8 cellular contexts compared by ENCODE assay signal in genomic region chr14:87992720-87993484, GRCh38. TPM values are rescaled to one million over a fixed set of nuclear protein-coding genes. Genes with fewer than 3 reads are reported as not detected.
DNase-seq lines count a peak whose midpoint lies in the region; ATAC-seq and TF ChIP-seq lines count a peak whose summit lies in the region.

GALC (minus strand) TSS chr14:87993182; CDS start chr14:87993164, 18 bp downstream.

- H3K27me3 ChIP-seq in neutrophil = no peaks in the 10 kb centered on the region
- H3K27me3 ChIP-seq in subcutaneous abdominal adipose tissue (ENCODE audit: control insufficient read depth in 5 of 5, insufficient read depth in 4 of 5, low read length in 5 of 5) = no peaks in the 10 kb centered on the region

- H3K36me3 ChIP-seq in neutrophil = no peaks in the 10 kb centered on the region
- no peaks in the 10 kb centered on the region for H3K36me3 ChIP-seq in subcutaneous abdominal adipose tissue (ENCODE audit: control insufficient read depth in 5 of 5, insufficient read depth in 5 of 5, low read length in 5 of 5)

- peaks cover 55% of the 10 kb centered on the region for H3K4me1 Mint-ChIP-seq in activated naive CD4-positive, alpha-beta T cell treated with anti-CD3 and anti-CD28 coated beads, Interleukin-2, amount 10 ng/mL, durations not matched to agents 7 days and 5 days

- H3K27me3 Mint-ChIP-seq in activated naive CD4-positive, alpha-beta T cell treated with anti-CD3 and anti-CD28 coated beads, Interleukin-2, amount 10 ng/mL, durations not matched to agents 7 days and 5 days = no peaks in the 10 kb centered on the region

- H3K9ac ChIP-seq in subcutaneous abdominal adipose tissue (ENCODE audit: low read length in 5 of 5) = peak within 1 kb of the TSS; percentile 78 to 91 (median 89)

- DNase-seq in DMS153 (lab: John Stamatoyannopoulos, UW) (peak; percentile 81), Kasumi-1 (lab: John Stamatoyannopoulos, UW) (peak; percentile 70 to 86), SK-MEL-5 (ENCODE audit: low read depth, low spot score) (peak; percentile 76), foreskin melanocyte (peak; percentile 74)
- DNase-seq in activated naive CD4-positive, alpha-beta T cell treated with anti-CD3 and anti-CD28 coated beads, Interleukin-2, amount 10 ng/mL, durations not matched to agents 7 days and 5 days = peak; percentile 97

- no peaks in the 10 kb centered on the region for H3K9me3 Mint-ChIP-seq in activated naive CD4-positive, alpha-beta T cell treated with anti-CD3 and anti-CD28 coated beads, Interleukin-2, amount 10 ng/mL, durations not matched to agents 7 days and 5 days

- CTCF ChIA-PET in activated naive CD4-positive, alpha-beta T cell treated with anti-CD3 and anti-CD28 coated beads, Interleukin-2, amount 10 ng/mL, durations not matched to agents 7 days and 5 days (lab: Charles Lee) = interaction anchor here (0.5 to 1.8 kb wide), 10 partner anchors 9 to 1970 kb away, joined by 3 to 10 read pairs (median 4); partner anchors contain the start of gene GPR65

- ATAC-seq in GM21529 (IDR thresholded peaks at IDR 0.05; ENCODE audit: unreplicated experiment) = peak; percentile 86

- no peaks in the 10 kb centered on the region for H3K9me3 ChIP-seq in neutrophil
- H3K9me3 ChIP-seq in subcutaneous abdominal adipose tissue (ENCODE audit: control insufficient read depth in 5 of 5, low read length in 5 of 5) = no peaks in the 10 kb centered on the region

- H3K4me1 ChIP-seq in neutrophil (ENCODE audit: control insufficient read depth in 1 of 2, insufficient read depth in 1 of 2, low read depth in 1 of 2, low read length in 1 of 2) (peaks cover 59 to 65% of the 10 kb centered on the region in 2 experiments), subcutaneous abdominal adipose tissue (ENCODE audit: control insufficient read depth in 5 of 5, insufficient read depth in 5 of 5, low read length in 5 of 5) (peaks cover 0 to 25% (median 20%) of the 10 kb centered on the region in 5 donors)

- peak within 1 kb of the TSS; percentile 98 for H3K27ac ChIP-seq in neutrophil
- H3K27ac ChIP-seq in subcutaneous abdominal adipose tissue (ENCODE audit: low read depth, low read length) = peak within 1 kb of the TSS; percentile 90

- peak within 1 kb of the TSS; percentile 81 for H3K4me3 Mint-ChIP-seq in activated naive CD4-positive, alpha-beta T cell treated with anti-CD3 and anti-CD28 coated beads, Interleukin-2, amount 10 ng/mL, durations not matched to agents 7 days and 5 days

- H3K36me3 Mint-ChIP-seq in activated naive CD4-positive, alpha-beta T cell treated with anti-CD3 and anti-CD28 coated beads, Interleukin-2, amount 10 ng/mL, durations not matched to agents 7 days and 5 days = peaks cover 4% of the 10 kb centered on the region

- TF ChIP-seq CTCF in neutrophil (IDR thresholded peaks at IDR 0.05) = peak; percentile 48

- in situ Hi-C loops in SK-MEL-5 (cut with HindIII; ENCODE audit: low pct_unique_long_range_greater_than_20kb, low sequenced_read_pairs) = no loop called here

- peak within 1 kb of the TSS; percentile 96 for H3K27ac Mint-ChIP-seq in activated naive CD4-positive, alpha-beta T cell treated with anti-CD3 and anti-CD28 coated beads, Interleukin-2, amount 10 ng/mL, durations not matched to agents 7 days and 5 days

- peak within 1 kb of the TSS; percentile 79 to 87 for H3K4me3 ChIP-seq in neutrophil (ENCODE audit: low read depth in 1 of 2, low read length in 1 of 2)
- H3K4me3 ChIP-seq in subcutaneous abdominal adipose tissue (ENCODE audit: low read depth in 1 of 5, low read length in 5 of 5) = peak within 1 kb of the TSS; percentile 72 to 88 (median 84)

RNA-seq across cellular contexts. Expression of gene GALC, which starts in this region (rescaled TPM):
- total RNA-seq in SK-MEL-5 (2014; rRNA removed; shearing (Covaris generic)) = 20.4 and 24.7 TPM in 2 replicates
- 16.6 and 24.2 TPM in 2 replicates for polyA plus RNA-seq in SK-MEL-5 (2015; cell fraction: cytosol; rRNA removed)
- 8.9 and 10.3 TPM in 2 replicates for polyA plus RNA-seq in SK-MEL-5 (2015; cell fraction: nucleus; rRNA removed)

Comparison
In these comparisons a context has a peak if more than half of its experiments do, and no peak if none do; other contexts are left out.
1. Peak in every context shown above with its lines: DNase-seq, ATAC-seq, H3K4me3 ChIP-seq and H3K27ac ChIP-seq.